Comparison of ENCODE assay signal across 23 cellular contexts in genomic region chr12:79534029-79534867, GRCh38.
A peak's percentile ranks its signal among the peaks of the same experiment; 100 is the strongest.
DNase-seq lines count a peak whose midpoint lies in the region; ATAC-seq lines count a peak whose summit lies in the region.
"Had no signal": no experiment of that assay in that cellular context is flagged by ENCODE, and none has a peak within 500 bp of the region (broad histone marks: within the 10 kb centered on the region; RNA-seq: fewer than 3 reads in every experiment).

No MANE protein-coding gene starts in this region.

- H3K27me3 Mint-ChIP-seq in T-helper 2 cell treated with Interferon-gamma antibody and Interleukin-4, amounts not matched to agents 5 μg/mL and 100 μg/mL, for 36 hours (ENCODE audit: low read depth), result no peaks in the 10 kb centered on the region
- H3K27me3 Mint-ChIP-seq: activated CD4-positive, alpha-beta T cell treated with anti-CD3 and anti-CD28 coated beads, Interleukin-2, amount 10 ng/mL, durations not matched to agents 7 days and 5 days; naive thymus-derived CD4-positive, alpha-beta T cell had no signal

- H3K4me3 Mint-ChIP-seq in T-helper 2 cell treated with Interferon-gamma antibody and Interleukin-4, amounts not matched to agents 5 μg/mL and 100 μg/mL, for 36 hours, result no peak overlapping the region
- H3K4me3 Mint-ChIP-seq: activated CD4-positive, alpha-beta T cell treated with anti-CD3 and anti-CD28 coated beads, Interleukin-2, amount 10 ng/mL, durations not matched to agents 7 days and 5 days; CD14-positive monocyte; HFFc6; naive thymus-derived CD4-positive, alpha-beta T cell had no signal

- no peak overlapping the region for H3K27ac Mint-ChIP-seq in T-helper 2 cell treated with Interferon-gamma antibody and Interleukin-4, amounts not matched to agents 5 μg/mL and 100 μg/mL, for 36 hours
- H3K27ac Mint-ChIP-seq: activated CD4-positive, alpha-beta T cell treated with anti-CD3 and anti-CD28 coated beads, Interleukin-2, amount 10 ng/mL, durations not matched to agents 7 days and 5 days; CD14-positive monocyte; HFFc6; naive thymus-derived CD4-positive, alpha-beta T cell had no signal

- H3K9me3 Mint-ChIP-seq in T-helper 2 cell treated with Interferon-gamma antibody and Interleukin-4, amounts not matched to agents 5 μg/mL and 100 μg/mL, for 36 hours, result no peaks in the 10 kb centered on the region
- H3K9me3 Mint-ChIP-seq: activated CD4-positive, alpha-beta T cell treated with anti-CD3 and anti-CD28 coated beads, Interleukin-2, amount 10 ng/mL, durations not matched to agents 7 days and 5 days; HFFc6 had no signal

- ATAC-seq in HG02610 (IDR thresholded peaks at IDR 0.05; ENCODE audit: unreplicated experiment) (no peak), HG02588 (IDR thresholded peaks at IDR 0.05; ENCODE audit: unreplicated experiment) (no peak)
- ATAC-seq: body of pancreas; gastroesophageal sphincter; GM12878; left lobe of liver; naive thymus-derived CD4-positive, alpha-beta T cell had no signal

- DNase-seq in DMS53 (lab: John Stamatoyannopoulos, UW) (peak; percentile 47), NCI-H524 treated with DMSO at 0.1 percent for 48 hours (lab: John Stamatoyannopoulos, UW) (peak; percentile 36), foreskin melanocyte (peak; percentile 8), renal cortical epithelial cell (ENCODE audit: low read depth) (peak; percentile 51)
- no peak for DNase-seq in T-helper 2 cell treated with Interferon-gamma antibody and Interleukin-4, amounts not matched to agents 5 μg/mL and 100 μg/mL, for 36 hours (ENCODE audit: low spot score)
- DNase-seq: activated CD4-positive, alpha-beta T cell treated with anti-CD3 and anti-CD28 coated beads, Interleukin-2, amount 10 ng/mL, durations not matched to agents 7 days and 5 days; activated T-cell treated with anti-CD3 and anti-CD28 coated beads, Interleukin-2, amount 50 U/mL, for 48 hours; body of pancreas; HFFc6; naive thymus-derived CD4-positive, alpha-beta T cell; NCI-H1048; NCI-H187 treated with DMSO at 0.1 percent for 48 hours; NCI-H2227 treated with DMSO at 0.1 percent for 48 hours; NCI-H774; occipital lobe; spleen; T-helper 2 cell had no signal

- H3K36me3 Mint-ChIP-seq in T-helper 2 cell treated with Interferon-gamma antibody and Interleukin-4, amounts not matched to agents 5 μg/mL and 100 μg/mL, for 36 hours (ENCODE audit: low read depth), result no peaks in the 10 kb centered on the region
- H3K36me3 Mint-ChIP-seq: CD14-positive monocyte; naive thymus-derived CD4-positive, alpha-beta T cell had no signal

- H3K4me1 Mint-ChIP-seq in T-helper 2 cell treated with Interferon-gamma antibody and Interleukin-4, amounts not matched to agents 5 μg/mL and 100 μg/mL, for 36 hours (ENCODE audit: low read depth), result no peaks in the 10 kb centered on the region
- H3K4me1 Mint-ChIP-seq: activated CD4-positive, alpha-beta T cell treated with anti-CD3 and anti-CD28 coated beads, Interleukin-2, amount 10 ng/mL, durations not matched to agents 7 days and 5 days; CD14-positive monocyte; naive thymus-derived CD4-positive, alpha-beta T cell had no signal
